ENCODE assay signal across 10 cellular contexts in genomic region chr15:30922469-30923311, GRCh38. TPM values are rescaled to one million over a fixed set of nuclear protein-coding genes. Genes with fewer than 3 reads are reported as not detected.
DNase-seq lines count a peak whose midpoint lies in the region; ATAC-seq and TF ChIP-seq lines count a peak whose summit lies in the region.
"Had no signal": no experiment of that assay in that cellular context is flagged by ENCODE, and none has a peak within 500 bp of the region (broad histone marks: within the 10 kb centered on the region; RNA-seq: fewer than 3 reads in every experiment).

No MANE protein-coding gene starts in this region.

- peaks cover 42% of the 10 kb centered on the region for H3K36me3 Mint-ChIP-seq in activated T-cell treated with anti-CD3 and anti-CD28 coated beads, Interleukin-2, amount 50 U/mL, for 4 hours (ENCODE audit: insufficient read depth)

- peaks cover 67% of the 10 kb centered on the region for H3K4me1 ChIP-seq in left ventricle myocardium inferior

- no peaks in the 10 kb centered on the region for H3K9me3 Mint-ChIP-seq in activated T-cell treated with anti-CD3 and anti-CD28 coated beads, Interleukin-2, amount 50 U/mL, for 4 hours

- no peaks in the 10 kb centered on the region for H3K4me1 Mint-ChIP-seq in activated T-cell treated with anti-CD3 and anti-CD28 coated beads, Interleukin-2, amount 50 U/mL, for 4 hours (ENCODE audit: low read depth)

- TF ChIP-seq CTCF in left ventricle myocardium inferior (IDR thresholded peaks at IDR 0.05; ENCODE audit: borderline replicate concordance) = no peak

- no peak overlapping the region for H3K4me3 Mint-ChIP-seq in activated T-cell treated with anti-CD3 and anti-CD28 coated beads, Interleukin-2, amount 50 U/mL, for 4 hours

- H3K27ac ChIP-seq in left ventricle myocardium inferior (replicated peaks) = peak overlapping the region; percentile 79

- ATAC-seq in GM21576 (IDR thresholded peaks at IDR 0.05; ENCODE audit: unreplicated experiment) = no peak
- ATAC-seq in activated T-cell treated with anti-CD3 and anti-CD28 coated beads, Interleukin-2, amount 50 U/mL, for 4 hours = no peak

- DNase-seq in EL = peak; percentile 53
- DNase-seq in anterior cingulate cortex (lab: John Stamatoyannopoulos, UW) = peak in 55 of 58 donors; percentile 32 to 93 (median 80)
- no peak for DNase-seq in left ventricle myocardium inferior
- DNase-seq in pons (ENCODE audit: low spot score) = peak; percentile 96
- no peak for DNase-seq in stimulated activated CD4-positive, alpha-beta T cell treated with anti-CD3 and anti-CD28 coated beads, Interleukin-4, amount 100 ng/mL, for 24 hours
- no peak for DNase-seq in NCI-H1694 (lab: John Stamatoyannopoulos, UW)
- no peak for DNase-seq in activated T-cell treated with anti-CD3 and anti-CD28 coated beads, Interleukin-2, amount 50 U/mL, for 4 hours
- DNase-seq: GDM1, NCI-H2081 had no signal

- intact Hi-C loops in left ventricle myocardium inferior (cut with micrococcal nuclease) = no loop called here

- H3K36me3 ChIP-seq in left ventricle myocardium inferior = peaks cover 66% of the 10 kb centered on the region

- H3K27me3 Mint-ChIP-seq in activated T-cell treated with anti-CD3 and anti-CD28 coated beads, Interleukin-2, amount 50 U/mL, for 4 hours (ENCODE audit: low read depth) = no peaks in the 10 kb centered on the region

- H3K4me3 ChIP-seq in left ventricle myocardium inferior = peak overlapping the region; percentile 11

- H3K27me3 ChIP-seq in left ventricle myocardium inferior (ENCODE audit: low read depth) = no peaks in the 10 kb centered on the region

- no peaks in the 10 kb centered on the region for H3K9me3 ChIP-seq in left ventricle myocardium inferior (replicated peaks)

RNA-seq across cellular contexts. Expression of gene FAN1, which starts 19.0 kb away (rescaled TPM):
- 25.3 TPM for total RNA-seq in left ventricle myocardium inferior
- total RNA-seq in activated T-cell treated with anti-CD3 and anti-CD28 coated beads, Interleukin-2, amount 50 U/mL, for 4 hours = 10 to 100 TPM; 15.6 to 18.1 (median 16.7) TPM

Comparison
In these comparisons a context has a peak if more than half of its experiments do, and no peak if none do; other contexts are left out.
1. DNase-seq: peak in EL (single experiment), anterior cingulate cortex (55 of 58) and pons (single experiment); none in left ventricle myocardium inferior (single experiment), stimulated activated CD4-positive, alpha-beta T cell treated with anti-CD3 and anti-CD28 coated beads, Interleukin-4, amount 100 ng/mL, for 24 hours (single experiment), NCI-H1694 (single experiment) and activated T-cell treated with anti-CD3 and anti-CD28 coated beads, Interleukin-2, amount 50 U/mL, for 4 hours (single experiment).